ENCODE assay signal across 8 cellular contexts in the genomic region with DNA sequence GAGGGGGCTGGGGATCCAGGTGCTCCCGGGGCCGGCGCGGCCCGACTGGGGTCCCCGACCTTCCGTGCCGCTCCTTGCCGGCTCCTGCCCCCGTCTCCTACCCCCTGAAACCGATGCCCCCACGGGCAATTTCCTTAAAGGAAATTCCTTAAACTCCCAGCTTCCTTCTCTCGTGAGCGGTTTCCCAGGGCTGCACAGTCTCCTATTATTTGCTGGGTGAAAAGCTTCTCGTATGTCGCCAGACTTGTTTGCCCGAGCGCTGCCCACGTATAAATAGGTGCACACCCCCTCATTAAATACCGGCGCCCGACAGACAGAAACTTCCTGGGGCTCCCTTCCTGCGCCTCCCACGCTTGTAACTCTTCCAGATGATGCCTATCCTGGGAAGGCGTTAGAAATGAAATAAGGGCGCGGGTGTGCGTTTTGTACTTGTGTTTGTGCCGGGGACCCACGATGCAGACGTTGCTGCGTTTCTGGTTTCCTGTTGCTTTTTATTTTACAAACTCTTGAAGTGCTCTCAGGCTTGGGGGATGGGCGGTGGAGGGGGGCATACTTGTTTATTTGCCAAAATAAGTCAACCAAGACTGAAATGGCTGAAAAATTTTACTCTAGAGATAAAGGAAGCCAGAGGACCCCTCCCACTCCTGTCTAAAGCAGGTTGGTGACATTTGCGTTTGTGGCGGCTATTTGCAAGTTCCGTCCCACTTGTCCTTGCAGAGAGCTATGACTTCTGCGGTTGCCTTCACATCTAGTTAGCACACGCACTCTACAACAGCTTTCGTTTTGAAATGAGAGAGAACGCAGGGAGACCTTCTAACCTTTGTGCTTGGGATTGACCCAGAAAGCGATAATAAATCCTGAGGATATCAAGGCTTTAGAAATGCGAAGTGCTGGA. TPM values are rescaled to one million over a fixed set of nuclear protein-coding genes. Genes with fewer than 3 reads are reported as not detected.
DNase-seq lines count a peak whose midpoint lies in the region; ATAC-seq and TF ChIP-seq lines count a peak whose summit lies in the region.

No MANE protein-coding gene starts in this region.

- RAD21 ChIA-PET in HCT116 (lab: Charles Lee; ENCODE audit: low non-redundant PET in 1 of 2, low total read pairs in 2 of 2, uncharacterized antibody in 2 of 2, unreplicated experiment in 2 of 2), result no interaction called here

- H3K9me3 ChIP-seq in HCT116 (ENCODE audit: control insufficient read depth in 1 of 2, insufficient read depth in 1 of 2, low read depth in 1 of 2, low read length in 2 of 2) (no peaks in the 10 kb centered on the region), OCI-LY1 (ENCODE audit: low read length) (no peaks in the 10 kb centered on the region), heart left ventricle (no peaks in the 10 kb centered on the region)

- H3K4me1 Mint-ChIP-seq in activated naive CD8-positive, alpha-beta T cell (ENCODE audit: low read depth), result peaks cover 46% of the 10 kb centered on the region

- H3K79me2 ChIP-seq in HCT116 (ENCODE audit: insufficient read depth, low read length), result peaks cover 51% of the 10 kb centered on the region
- H3K79me2 ChIP-seq in OCI-LY1 (ENCODE audit: insufficient read depth, low read length), result no peaks in the 10 kb centered on the region

- H4K20me1 ChIP-seq in HCT116 (ENCODE audit: insufficient read depth) (no peaks in the 10 kb centered on the region), OCI-LY1 (ENCODE audit: insufficient read depth, low read length) (no peaks in the 10 kb centered on the region)

- no peaks in the 10 kb centered on the region for H3F3A ChIP-seq in OCI-LY1 (ENCODE audit: insufficient read depth, low read length)

- H3K9me2 ChIP-seq in HCT116 (ENCODE audit: insufficient read depth) (no peaks in the 10 kb centered on the region), OCI-LY1 (ENCODE audit: low read depth, low read length) (no peaks in the 10 kb centered on the region)

- 1 to 2% (median 2%) methylated on average over 33 to 42 of the region's 42 CpGs for WGBS in heart left ventricle, 4 donors

- H3K9me3 Mint-ChIP-seq in activated naive CD8-positive, alpha-beta T cell (ENCODE audit: low read depth), result no peaks in the 10 kb centered on the region

- peak overlapping the region; percentile 83 for H3K4me2 ChIP-seq in HCT116 (ENCODE audit: low read length)
- H3K4me2 ChIP-seq in OCI-LY1 (ENCODE audit: low read length), result peak overlapping the region; percentile 84

- H3K36me3 Mint-ChIP-seq in activated naive CD8-positive, alpha-beta T cell, result no peaks in the 10 kb centered on the region

- ATAC-seq in HCT116 (peak; percentile 11; the same call in 1 of the 2 replicates), heart left ventricle (peak; percentile 6 to 27 (median 18)), HG03571 (IDR thresholded peaks at IDR 0.05; ENCODE audit: unreplicated experiment) (no peak)

- H3K9ac ChIP-seq in HCT116 (ENCODE audit: low read length) (peak overlapping the region; percentile 75), OCI-LY1 (ENCODE audit: low read length) (peak overlapping the region; percentile 66)

- H3K4me3 ChIP-seq in HCT116 (replicated peaks in 1 of 2; ENCODE audit: low read depth in 1 of 2, low read length in 2 of 2) (peak overlapping the region; percentile 71 to 76), OCI-LY1 (ENCODE audit: low read depth, low read length, poor library complexity, severe bottlenecking) (peak overlapping the region; percentile 70), heart left ventricle (peak overlapping the region; percentile 57 to 92 (median 73))

- POLR2A ChIA-PET in HCT116 (lab: Charles Lee), result no interaction called here

- TF ChIP-seq CTCF in HCT116 (IDR thresholded peaks at IDR 0.05 in 2 of 3, conservative IDR thresholded peaks at IDR 0.05 in 1 of 3; ENCODE audit: borderline replicate concordance in 1 of 3, insufficient read depth in 1 of 3, low read depth in 2 of 3, low read length in 2 of 3), result no peak
- TF ChIP-seq CTCF in OCI-LY1 (IDR thresholded peaks at IDR 0.05; ENCODE audit: low read length), result no peak
- no peak for TF ChIP-seq CTCF in heart left ventricle (IDR thresholded peaks at IDR 0.05)

- TF ChIP-seq RAD21 in HCT116 (IDR thresholded peaks at IDR 0.05; ENCODE audit: low read depth), result no peak

- DNase-seq in DMS79 treated with DMSO at 0.1 percent for 48 hours (lab: John Stamatoyannopoulos, UW) (peak; percentile 76), HCT116 (ENCODE audit: low read depth, low spot score) (no peak), heart left ventricle (no peak), posterior cingulate gyrus (peak in 6 of 10 donors; percentile 32 to 86 (median 56)), SKM-1 treated with dmso at 0.1 percent for 144 hours (lab: John Stamatoyannopoulos, UW; ENCODE audit: unreplicated experiment) (no peak)

- BruUV-seq in HCT116 (replicated peaks; lab: Mats Ljungman, UMichigan), result TSS peak; percentile 63

- no peaks in the 10 kb centered on the region for H3K27me3 Mint-ChIP-seq in activated naive CD8-positive, alpha-beta T cell

- H3K36me3 ChIP-seq in HCT116 (ENCODE audit: control insufficient read depth in 1 of 2, insufficient read depth in 2 of 2, low read length in 2 of 2), result peaks cover 0 to 5% of the 10 kb centered on the region in 2 experiments; a peak in 1 of 4 replicates
- peaks cover 16% of the 10 kb centered on the region for H3K36me3 ChIP-seq in OCI-LY1 (ENCODE audit: insufficient read depth, low read length)
- H3K36me3 ChIP-seq in heart left ventricle, result no peaks in the 10 kb centered on the region

- H3K27ac Mint-ChIP-seq in activated naive CD8-positive, alpha-beta T cell, result peak overlapping the region; percentile 92

- intact Hi-C loops in HCT116 (cut with micrococcal nuclease) (no loop called here), heart left ventricle (cut with DNase I) (no loop called here), posterior cingulate gyrus (cut with DNase I) (no loop called here)

- H3K27ac ChIP-seq in HCT116 (ENCODE audit: low read depth, low read length) (peak overlapping the region; percentile 58), OCI-LY1 (ENCODE audit: low read depth, low read length, poor library complexity, severe bottlenecking) (peak overlapping the region; percentile 72), heart left ventricle (peak overlapping the region; percentile 51 to 86 (median 76))

- H2AFZ ChIP-seq in HCT116 (ENCODE audit: low read depth, low read length, poor library complexity, severe bottlenecking), result no peak overlapping the region
- no peak overlapping the region for H2AFZ ChIP-seq in OCI-LY1 (ENCODE audit: low read length)

- H3K27me3 ChIP-seq in HCT116 (ENCODE audit: insufficient read depth, low read length), result no peaks in the 10 kb centered on the region
- H3K27me3 ChIP-seq in OCI-LY1 (ENCODE audit: insufficient read depth, low read length), result no peaks in the 10 kb centered on the region
- peaks cover 0 to 8% (median 0%) of the 10 kb centered on the region in 9 donors for H3K27me3 ChIP-seq in heart left ventricle

- peak overlapping the region; percentile 95 for H3K4me3 Mint-ChIP-seq in activated naive CD8-positive, alpha-beta T cell

- H3K4me1 ChIP-seq in HCT116 (ENCODE audit: control insufficient read depth in 1 of 2, insufficient read depth in 2 of 2, low read length in 2 of 2) (peaks cover 30 to 57% of the 10 kb centered on the region in 2 experiments), OCI-LY1 (ENCODE audit: insufficient read depth, low read length, severe bottlenecking) (peaks cover 23% of the 10 kb centered on the region), heart left ventricle (peaks cover 3 to 40% (median 18%) of the 10 kb centered on the region in 12 donors)

- CTCF ChIA-PET in HCT116 (lab: Charles Lee), result no interaction called here

- TF ChIP-seq POLR2A in HCT116 (IDR thresholded peaks at IDR 0.05; ENCODE audit: borderline replicate concordance, extremely low read depth, insufficient read depth, insufficient read length), result no peak
- TF ChIP-seq POLR2A in heart left ventricle (IDR thresholded peaks at IDR 0.05), result no peak

TF ChIP-seq in HCT116, 20 proteins besides CTCF, POLR2A, EP300 and RAD21:
- peak; percentile 87 for TF ChIP-seq EGR1 (IDR thresholded peaks at IDR 0.05; ENCODE audit: low read depth)
- peak; percentile 36; the same call in 1 of the 2 replicates for TF ChIP-seq ZFX (IDR thresholded peaks at IDR 0.05)
- no peak for TF ChIP-seq EZH2 (IDR thresholded peaks at IDR 0.05)
- no peak for TF ChIP-seq TCF7L2 (IDR thresholded peaks at IDR 0.05; ENCODE audit: borderline replicate concordance, extremely low read depth, insufficient read depth, insufficient read length)
- TF ChIP-seq MAX (IDR thresholded peaks at IDR 0.05), result 0 out of 2 replicates have a peak, but pooled peaks have one; percentile 17

RNA-seq across cellular contexts. Expression of gene HIP1R, which starts 1.0 kb away (rescaled TPM):
- total RNA-seq in HCT116 (2021; ENCODE audit: unreplicated experiment) (57.8 TPM), heart left ventricle (10 to 100 TPM; 14.9 to 49.5 (median 19.6) TPM)
- 36.7 and 38.8 TPM in 2 replicates for polyA plus RNA-seq in HCT116 (2012)
- polyA plus RNA-seq in heart left ventricle, result 10 to 100 TPM; 19.1 to 31.4 TPM

RNA-seq across cellular contexts. Expression of gene VPS37B, which starts 59.6 kb away (rescaled TPM):
- 55.0 TPM for total RNA-seq in HCT116 (2021; ENCODE audit: unreplicated experiment)
- 48.3 and 53.6 TPM in 2 replicates for polyA plus RNA-seq in HCT116 (2012)
- 10 to 100 TPM; 14.5 to 51.2 (median 22.7) TPM for total RNA-seq in heart left ventricle
- 10 to 100 TPM; 17.4 to 21.7 TPM for polyA plus RNA-seq in heart left ventricle

Comparison
In these comparisons a context has a peak if more than half of its experiments do, and no peak if none do; other contexts are left out.
1. DNase-seq: peak in DMS79 treated with DMSO at 0.1 percent for 48 hours (single experiment) and posterior cingulate gyrus (6 of 10); none in HCT116 (single experiment), heart left ventricle (0 of 5) and SKM-1 treated with dmso at 0.1 percent for 144 hours (single experiment).
2. Peak in every context shown above with its lines, with median percentiles within 50 percentile points of each other: H3K27ac ChIP-seq and H3K4me3 ChIP-seq.